1 cellular context compared by ENCODE assay signal in the genomic region with DNA sequence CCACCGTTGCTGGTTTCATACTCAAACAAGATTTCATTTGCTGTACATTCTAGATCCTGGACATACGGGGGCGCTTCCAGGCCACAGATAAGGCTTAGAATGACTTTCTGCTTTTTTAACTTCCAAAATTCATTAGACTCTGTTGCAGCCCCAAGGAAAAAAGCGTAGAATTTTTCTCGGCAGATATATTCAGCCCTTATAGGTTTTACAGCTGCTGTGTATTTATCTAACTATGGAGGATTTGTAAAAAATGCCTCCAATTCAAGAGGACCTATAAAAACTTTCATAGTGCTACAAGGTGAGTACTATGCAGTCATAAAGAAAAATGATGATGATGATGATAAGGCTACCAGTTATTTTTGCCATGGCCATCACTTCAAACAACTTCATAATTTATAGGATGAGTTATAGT.
TF ChIP-seq lines count a peak whose summit lies in the region.

No MANE protein-coding gene starts in this region.

TF ChIP-seq in WTC11, 78 proteins besides CTCF, POLR2A, EP300 and RAD21 (continued from another document):
- TF ChIP-seq, protein P1, sequence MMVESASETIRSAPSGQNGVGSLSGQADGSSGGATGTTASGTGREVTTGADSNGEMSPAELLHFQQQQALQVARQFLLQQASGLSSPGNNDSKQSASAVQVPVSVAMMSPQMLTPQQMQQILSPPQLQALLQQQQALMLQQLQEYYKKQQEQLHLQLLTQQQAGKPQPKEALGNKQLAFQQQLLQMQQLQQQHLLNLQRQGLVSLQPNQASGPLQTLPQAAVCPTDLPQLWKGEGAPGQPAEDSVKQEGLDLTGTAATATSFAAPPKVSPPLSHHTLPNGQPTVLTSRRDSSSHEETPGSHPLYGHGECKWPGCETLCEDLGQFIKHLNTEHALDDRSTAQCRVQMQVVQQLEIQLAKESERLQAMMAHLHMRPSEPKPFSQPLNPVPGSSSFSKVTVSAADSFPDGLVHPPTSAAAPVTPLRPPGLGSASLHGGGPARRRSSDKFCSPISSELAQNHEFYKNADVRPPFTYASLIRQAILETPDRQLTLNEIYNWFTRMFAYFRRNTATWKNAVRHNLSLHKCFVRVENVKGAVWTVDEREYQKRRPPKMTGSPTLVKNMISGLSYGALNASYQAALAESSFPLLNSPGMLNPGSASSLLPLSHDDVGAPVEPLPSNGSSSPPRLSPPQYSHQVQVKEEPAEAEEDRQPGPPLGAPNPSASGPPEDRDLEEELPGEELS (CRISPR knock-in tag; IDR thresholded peaks at IDR 0.05) = no peak
- no peak for TF ChIP-seq JAZF1 (CRISPR knock-in tag; IDR thresholded peaks at IDR 0.05)
- no peak for TF ChIP-seq EMX1 (CRISPR knock-in tag; IDR thresholded peaks at IDR 0.05)
- no peak for TF ChIP-seq MYBL2 (CRISPR knock-in tag; IDR thresholded peaks at IDR 0.05)
- TF ChIP-seq SP1 (CRISPR knock-in tag; conservative IDR thresholded peaks at IDR 0.05) = no peak
- no peak for TF ChIP-seq TCF7 (CRISPR knock-in tag; IDR thresholded peaks at IDR 0.05; ENCODE audit: low read depth)
- TF ChIP-seq ATF1 (CRISPR knock-in tag; IDR thresholded peaks at IDR 0.05) = no peak
- TF ChIP-seq NR1H2 (CRISPR knock-in tag; IDR thresholded peaks at IDR 0.05) = no peak
- TF ChIP-seq ZNF317 (CRISPR knock-in tag; IDR thresholded peaks at IDR 0.05; ENCODE audit: borderline replicate concordance, low read depth) = no peak
- no peak for TF ChIP-seq CBFB (CRISPR knock-in tag; IDR thresholded peaks at IDR 0.05; ENCODE audit: low read depth)
- TF ChIP-seq, protein P2, sequence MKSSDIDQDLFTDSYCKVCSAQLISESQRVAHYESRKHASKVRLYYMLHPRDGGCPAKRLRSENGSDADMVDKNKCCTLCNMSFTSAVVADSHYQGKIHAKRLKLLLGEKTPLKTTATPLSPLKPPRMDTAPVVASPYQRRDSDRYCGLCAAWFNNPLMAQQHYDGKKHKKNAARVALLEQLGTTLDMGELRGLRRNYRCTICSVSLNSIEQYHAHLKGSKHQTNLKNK (CRISPR knock-in tag; IDR thresholded peaks at IDR 0.05) = no peak
- TF ChIP-seq FOXP1 (CRISPR knock-in tag; IDR thresholded peaks at IDR 0.05; ENCODE audit: borderline replicate concordance) = no peak
- no peak for TF ChIP-seq TEAD1 (CRISPR knock-in tag; IDR thresholded peaks at IDR 0.05)
- TF ChIP-seq, protein P3, sequence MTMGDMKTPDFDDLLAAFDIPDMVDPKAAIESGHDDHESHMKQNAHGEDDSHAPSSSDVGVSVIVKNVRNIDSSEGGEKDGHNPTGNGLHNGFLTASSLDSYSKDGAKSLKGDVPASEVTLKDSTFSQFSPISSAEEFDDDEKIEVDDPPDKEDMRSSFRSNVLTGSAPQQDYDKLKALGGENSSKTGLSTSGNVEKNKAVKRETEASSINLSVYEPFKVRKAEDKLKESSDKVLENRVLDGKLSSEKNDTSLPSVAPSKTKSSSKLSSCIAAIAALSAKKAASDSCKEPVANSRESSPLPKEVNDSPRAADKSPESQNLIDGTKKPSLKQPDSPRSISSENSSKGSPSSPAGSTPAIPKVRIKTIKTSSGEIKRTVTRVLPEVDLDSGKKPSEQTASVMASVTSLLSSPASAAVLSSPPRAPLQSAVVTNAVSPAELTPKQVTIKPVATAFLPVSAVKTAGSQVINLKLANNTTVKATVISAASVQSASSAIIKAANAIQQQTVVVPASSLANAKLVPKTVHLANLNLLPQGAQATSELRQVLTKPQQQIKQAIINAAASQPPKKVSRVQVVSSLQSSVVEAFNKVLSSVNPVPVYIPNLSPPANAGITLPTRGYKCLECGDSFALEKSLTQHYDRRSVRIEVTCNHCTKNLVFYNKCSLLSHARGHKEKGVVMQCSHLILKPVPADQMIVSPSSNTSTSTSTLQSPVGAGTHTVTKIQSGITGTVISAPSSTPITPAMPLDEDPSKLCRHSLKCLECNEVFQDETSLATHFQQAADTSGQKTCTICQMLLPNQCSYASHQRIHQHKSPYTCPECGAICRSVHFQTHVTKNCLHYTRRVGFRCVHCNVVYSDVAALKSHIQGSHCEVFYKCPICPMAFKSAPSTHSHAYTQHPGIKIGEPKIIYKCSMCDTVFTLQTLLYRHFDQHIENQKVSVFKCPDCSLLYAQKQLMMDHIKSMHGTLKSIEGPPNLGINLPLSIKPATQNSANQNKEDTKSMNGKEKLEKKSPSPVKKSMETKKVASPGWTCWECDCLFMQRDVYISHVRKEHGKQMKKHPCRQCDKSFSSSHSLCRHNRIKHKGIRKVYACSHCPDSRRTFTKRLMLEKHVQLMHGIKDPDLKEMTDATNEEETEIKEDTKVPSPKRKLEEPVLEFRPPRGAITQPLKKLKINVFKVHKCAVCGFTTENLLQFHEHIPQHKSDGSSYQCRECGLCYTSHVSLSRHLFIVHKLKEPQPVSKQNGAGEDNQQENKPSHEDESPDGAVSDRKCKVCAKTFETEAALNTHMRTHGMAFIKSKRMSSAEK (CRISPR knock-in tag; IDR thresholded peaks at IDR 0.05; ENCODE audit: borderline replicate concordance) = no peak
